29 cellular contexts compared by ENCODE assay signal in the genomic region with DNA sequence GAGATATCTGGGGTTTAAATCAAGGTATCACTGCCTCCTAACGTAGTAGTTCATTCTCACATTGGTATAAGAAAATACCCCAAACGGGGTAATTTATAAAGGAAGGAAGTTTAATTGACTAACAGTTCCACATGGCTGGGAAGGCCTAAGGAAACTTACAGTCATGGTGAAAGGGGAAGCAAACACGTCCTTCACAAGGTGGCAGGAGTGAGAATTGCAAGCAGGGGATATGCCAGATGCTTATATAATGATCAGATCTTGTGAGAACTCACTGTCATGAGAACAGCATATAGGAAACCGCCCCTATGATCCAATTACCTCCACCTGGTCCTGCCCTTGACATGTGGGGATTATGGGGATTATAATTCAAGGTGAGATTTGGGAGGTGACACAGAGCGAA.
DNase-seq lines count a peak whose midpoint lies in the region; ATAC-seq and TF ChIP-seq lines count a peak whose summit lies in the region.
"Had no signal": no experiment of that assay in that cellular context is flagged by ENCODE, and none has a peak within 500 bp of the region (broad histone marks: within the 10 kb centered on the region; RNA-seq: fewer than 3 reads in every experiment).

No MANE protein-coding gene starts in this region.

- H3K4me1 Mint-ChIP-seq in WTC11, result peaks cover 19% of the 10 kb centered on the region
- H3K4me1 Mint-ChIP-seq in neural progenitor cell, result peaks cover 12% of the 10 kb centered on the region
- no peaks in the 10 kb centered on the region for H3K4me1 Mint-ChIP-seq in osteocyte (ENCODE audit: unreplicated experiment)
- H3K4me1 Mint-ChIP-seq: activated CD4-positive, alpha-beta T cell treated with anti-CD3 and anti-CD28 coated beads, Interleukin-2, amount 10 ng/mL, durations not matched to agents 7 days and 5 days; activated naive CD8-positive, alpha-beta T cell treated with anti-CD3 and anti-CD28 coated beads, Interleukin-2, amount 50 U/mL, for 24 hours; CD4-positive, CD25-positive, alpha-beta regulatory T cell; naive thymus-derived CD4-positive, alpha-beta T cell had no signal

- no peaks in the 10 kb centered on the region for H3K79me2 ChIP-seq in neural progenitor cell (ENCODE audit: low read depth)

- peak; percentile 84 for ATAC-seq in WTC11
- no peak for ATAC-seq in GM19324 (IDR thresholded peaks at IDR 0.05; ENCODE audit: low FRiP score, unreplicated experiment)
- ATAC-seq in HG03342 (IDR thresholded peaks at IDR 0.05; ENCODE audit: unreplicated experiment), result no peak
- ATAC-seq: activated naive CD8-positive, alpha-beta T cell treated with anti-CD3 and anti-CD28 coated beads, Interleukin-2, amount 50 U/mL, for 24 hours; activated T-cell treated with anti-CD3 and anti-CD28 coated beads, Interleukin-2, amount 50 U/mL, for 4 hours; naive thymus-derived CD4-positive, alpha-beta T cell; stimulated activated naive CD8-positive, alpha-beta T cell treated with anti-CD3 and anti-CD28 coated beads, Interleukin-15, Interleukin-2, amounts not matched to agents 100 U/mL and 50 U/mL, for 24 hours had no signal

- CTCF ChIA-PET in WTC11 (lab: Charles Lee), result no interaction called here

- POLR2A ChIA-PET in WTC11 (lab: Charles Lee), result no interaction called here

- no peaks in the 10 kb centered on the region for H3F3A ChIP-seq in neural progenitor cell (ENCODE audit: low read depth)

- H3K4me3 Mint-ChIP-seq in WTC11 (no peak overlapping the region), neural progenitor cell (no peak overlapping the region), osteocyte (ENCODE audit: unreplicated experiment) (no peak overlapping the region)
- H3K4me3 Mint-ChIP-seq: activated CD4-positive, alpha-beta T cell treated with anti-CD3 and anti-CD28 coated beads, Interleukin-2, amount 10 ng/mL, durations not matched to agents 7 days and 5 days; activated naive CD8-positive, alpha-beta T cell treated with anti-CD3 and anti-CD28 coated beads, Interleukin-2, amount 50 U/mL, for 24 hours; activated T-cell treated with anti-CD3 and anti-CD28 coated beads, Interleukin-2, amount 50 U/mL, for 4 hours; CD4-positive, CD25-positive, alpha-beta regulatory T cell; dendritic cell treated with granulocyte-macrophage colony-stimulating factor and Interleukin-4, amounts not matched to agents 40 ng/mL and 50 ng/mL, for 4 days; naive thymus-derived CD4-positive, alpha-beta T cell; T-helper 1 cell treated with Interleukin-12 subunit alpha and Interleukin-12 subunit beta and Interleukin-4 antibody, amounts not matched to agents 30 μg/mL and 1 μg/mL, for 36 hours had no signal

- no peaks in the 10 kb centered on the region for H3K9me3 ChIP-seq in neural progenitor cell (ENCODE audit: low read depth)
- H3K9me3 ChIP-seq: SJSA1, testis, uterus had no signal

- H3K36me3 ChIP-seq in neural progenitor cell, result no peaks in the 10 kb centered on the region
- H3K36me3 ChIP-seq: SJSA1, uterus had no signal

- H3K27me3 Mint-ChIP-seq in WTC11 (ENCODE audit: low read depth) (no peaks in the 10 kb centered on the region), neural progenitor cell (ENCODE audit: insufficient read depth, low read depth) (no peaks in the 10 kb centered on the region), osteocyte (ENCODE audit: unreplicated experiment) (no peaks in the 10 kb centered on the region)
- H3K27me3 Mint-ChIP-seq: activated CD4-positive, alpha-beta T cell treated with anti-CD3 and anti-CD28 coated beads, Interleukin-2, amount 10 ng/mL, durations not matched to agents 7 days and 5 days; activated naive CD8-positive, alpha-beta T cell treated with anti-CD3 and anti-CD28 coated beads, Interleukin-2, amount 50 U/mL, for 24 hours; CD4-positive, CD25-positive, alpha-beta regulatory T cell; dendritic cell treated with granulocyte-macrophage colony-stimulating factor and Interleukin-4, amounts not matched to agents 40 ng/mL and 50 ng/mL, for 4 days; naive thymus-derived CD4-positive, alpha-beta T cell had no signal

- H3K36me3 Mint-ChIP-seq in WTC11 (no peaks in the 10 kb centered on the region), neural progenitor cell (no peaks in the 10 kb centered on the region), osteocyte (ENCODE audit: unreplicated experiment) (no peaks in the 10 kb centered on the region)
- H3K36me3 Mint-ChIP-seq: CD4-positive, CD25-positive, alpha-beta regulatory T cell; naive thymus-derived CD4-positive, alpha-beta T cell had no signal

- H3K27ac ChIP-seq in neural progenitor cell, result no peak overlapping the region
- H3K27ac ChIP-seq: 22Rv1, SJSA1, testis, uterus had no signal

- H3K27me3 ChIP-seq in neural progenitor cell, result no peaks in the 10 kb centered on the region
- H3K27me3 ChIP-seq: SJSA1, testis, uterus had no signal

- no peaks in the 10 kb centered on the region for H4K20me1 ChIP-seq in neural progenitor cell (ENCODE audit: low read depth)

- peak; percentile 4 for DNase-seq in DMS 273 (lab: John Stamatoyannopoulos, UW; ENCODE audit: unreplicated experiment)
- DNase-seq in DMS 273 treated with DMSO at 0.1 percent for 48 hours (lab: John Stamatoyannopoulos, UW), result no peak
- DNase-seq in NCI-H82 treated with DMSO at 0.1 percent for 48 hours (lab: John Stamatoyannopoulos, UW; ENCODE audit: unreplicated experiment), result peak; percentile 3
- DNase-seq in WTC11 (ENCODE audit: low spot score), result no peak
- DNase-seq in neural progenitor cell (ENCODE audit: low spot score), result peak; percentile 7
- no peak for DNase-seq in osteocyte (ENCODE audit: extremely low spot score, unreplicated experiment)
- DNase-seq: activated CD4-positive, alpha-beta T cell treated with anti-CD3 and anti-CD28 coated beads, Interleukin-2, amount 10 ng/mL, durations not matched to agents 7 days and 5 days; activated gamma-delta T cell treated with Interleukin-2 at 50 U/mL for 16 hours; activated naive CD8-positive, alpha-beta T cell treated with anti-CD3 and anti-CD28 coated beads, Interleukin-2, amount 50 U/mL, for 24 hours; activated T-cell treated with anti-CD3 and anti-CD28 coated beads, Interleukin-2, amount 50 U/mL, for 4 hours; caudate nucleus; CD4-positive, CD25-positive, alpha-beta regulatory T cell; DMS153; H7; islet precursor cell; midbrain; naive thymus-derived CD4-positive, alpha-beta T cell; NCI-H1417 treated with DMSO at 0.1 percent for 48 hours; NCI-H2107; NCI-H510A; stimulated activated naive CD8-positive, alpha-beta T cell treated with anti-CD3 and anti-CD28 coated beads, Interleukin-15, Interleukin-2, amounts not matched to agents 100 U/mL and 50 U/mL, for 24 hours; testis; uterus had no signal

- TF ChIP-seq CTCF in WTC11 (IDR thresholded peaks at IDR 0.05), result no peak
- no peak for TF ChIP-seq CTCF in neural progenitor cell (IDR thresholded peaks at IDR 0.05)
- TF ChIP-seq CTCF in osteocyte (IDR thresholded peaks at IDR 0.05), result no peak

- H3K4me2 ChIP-seq in neural progenitor cell, result no peak overlapping the region

- H3K4me1 ChIP-seq in neural progenitor cell, result peaks cover 3% of the 10 kb centered on the region
- H3K4me1 ChIP-seq: SJSA1, testis, uterus had no signal

- no peak overlapping the region for H2AFZ ChIP-seq in neural progenitor cell (replicated peaks)

- no peak overlapping the region for H3K9ac ChIP-seq in neural progenitor cell

- H3K4me3 ChIP-seq in neural progenitor cell, result no peak overlapping the region
- H3K4me3 ChIP-seq: SJSA1, testis, uterus had no signal

- peak overlapping the region; percentile 30; the same call in 1 of the 2 replicates for H3K27ac Mint-ChIP-seq in WTC11
- no peak overlapping the region for H3K27ac Mint-ChIP-seq in neural progenitor cell
- no peak overlapping the region for H3K27ac Mint-ChIP-seq in osteocyte (ENCODE audit: unreplicated experiment)
- H3K27ac Mint-ChIP-seq: activated CD4-positive, alpha-beta T cell treated with anti-CD3 and anti-CD28 coated beads, Interleukin-2, amount 10 ng/mL, durations not matched to agents 7 days and 5 days; activated naive CD8-positive, alpha-beta T cell treated with anti-CD3 and anti-CD28 coated beads, Interleukin-2, amount 50 U/mL, for 24 hours; CD4-positive, CD25-positive, alpha-beta regulatory T cell; dendritic cell treated with granulocyte-macrophage colony-stimulating factor and Interleukin-4, amounts not matched to agents 40 ng/mL and 50 ng/mL, for 4 days; naive thymus-derived CD4-positive, alpha-beta T cell; T-helper 1 cell treated with Interleukin-12 subunit alpha and Interleukin-12 subunit beta and Interleukin-4 antibody, amounts not matched to agents 30 μg/mL and 1 μg/mL, for 36 hours had no signal

- H3K9me3 Mint-ChIP-seq in WTC11 (no peaks in the 10 kb centered on the region), neural progenitor cell (no peaks in the 10 kb centered on the region), osteocyte (ENCODE audit: unreplicated experiment) (no peaks in the 10 kb centered on the region)
- H3K9me3 Mint-ChIP-seq: activated CD4-positive, alpha-beta T cell treated with anti-CD3 and anti-CD28 coated beads, Interleukin-2, amount 10 ng/mL, durations not matched to agents 7 days and 5 days; activated naive CD8-positive, alpha-beta T cell treated with anti-CD3 and anti-CD28 coated beads, Interleukin-2, amount 50 U/mL, for 24 hours; activated T-cell treated with anti-CD3 and anti-CD28 coated beads, Interleukin-2, amount 50 U/mL, for 4 hours; dendritic cell treated with granulocyte-macrophage colony-stimulating factor and Interleukin-4, amounts not matched to agents 40 ng/mL and 50 ng/mL, for 4 days; T-helper 1 cell treated with Interleukin-12 subunit alpha and Interleukin-12 subunit beta and Interleukin-4 antibody, amounts not matched to agents 30 μg/mL and 1 μg/mL, for 36 hours had no signal

TF ChIP-seq in WTC11, 78 proteins besides CTCF, POLR2A, EP300 and RAD21 (continues in another document):
- TF ChIP-seq ESRRA (CRISPR knock-in tag; IDR thresholded peaks at IDR 0.05; ENCODE audit: borderline replicate concordance), result no peak

Comparison
In these comparisons a context has a peak if more than half of its experiments do, and no peak if none do; other contexts are left out.
1. DNase-seq: peak in DMS 273 (single experiment), NCI-H82 treated with DMSO at 0.1 percent for 48 hours (single experiment) and neural progenitor cell (single experiment); none in DMS 273 treated with DMSO at 0.1 percent for 48 hours (single experiment), WTC11 (single experiment) and osteocyte (single experiment).